ENCODE assay signal across 8 cellular contexts in the genomic region with DNA sequence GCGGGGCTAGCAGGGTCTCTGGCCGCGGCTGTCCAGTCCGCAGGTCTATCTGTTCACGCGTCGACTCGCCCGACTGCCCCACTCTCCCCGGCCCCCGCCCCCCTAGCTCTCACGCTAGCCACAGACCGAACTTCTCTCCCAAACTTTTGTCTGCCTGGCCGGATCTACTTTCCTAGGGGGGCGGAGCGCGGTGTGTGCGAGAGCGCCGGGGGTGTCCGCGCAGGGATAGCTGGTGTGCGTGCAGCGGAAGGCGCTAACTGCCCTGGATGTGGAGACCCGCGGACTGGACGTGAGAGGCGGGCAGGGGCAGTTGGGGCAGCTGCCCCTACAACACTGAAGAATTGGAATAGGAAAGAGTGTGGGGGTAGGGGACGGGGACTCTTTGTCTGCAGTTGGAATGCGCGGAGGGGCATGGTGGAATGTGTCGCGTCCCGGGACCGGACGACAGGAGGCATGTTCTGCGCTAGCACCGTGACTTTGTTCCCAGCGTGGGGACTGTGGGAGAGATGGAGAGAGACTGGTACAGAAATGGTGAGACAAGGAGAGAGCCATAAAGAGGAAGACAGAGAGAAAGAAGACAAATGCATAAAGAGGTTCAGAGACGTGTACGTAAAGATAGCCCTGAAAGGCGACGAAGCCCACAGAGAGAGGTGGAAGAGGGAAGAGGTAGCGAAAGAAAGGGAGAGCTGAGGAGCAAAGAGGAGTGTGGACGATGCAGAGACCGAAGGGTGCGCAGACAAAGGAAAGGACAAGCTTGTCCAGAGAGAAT. TPM values are rescaled to one million over a fixed set of nuclear protein-coding genes. Genes with fewer than 3 reads are reported as not detected.
DNase-seq lines count a peak whose midpoint lies in the region; ATAC-seq and TF ChIP-seq lines count a peak whose summit lies in the region.

A gene (minus strand): TSS at position 75 of the 769 bp plus-strand sequence. CDS start 285 bp downstream, outside the sequence.

- DNase-seq in EH (ENCODE audit: low read depth) (peak; percentile 93), HS-27A (ENCODE audit: low read depth) (peak; percentile 94), RPMI8226 (peak; percentile 72), fibroblast of villous mesenchyme (ENCODE audit: low read depth) (peak; percentile 95), nephron progenitor cell (peak; percentile 90), NCI-H1092 (lab: John Stamatoyannopoulos, UW) (no peak)
- peak; percentile 64 for DNase-seq in activated effector memory CD4-positive, alpha-beta T cell treated with Interleukin-2 at 50 U/mL for 16 hours
- DNase-seq in stimulated activated naive CD8-positive, alpha-beta T cell treated with anti-CD3 and anti-CD28 coated beads, Interleukin-15, Interleukin-2, amounts not matched to agents 100 U/mL and 50 U/mL, for 24 hours: peak; percentile 80

- H3K27ac Mint-ChIP-seq in nephron progenitor cell: no peak within 1 kb of the TSS

- peaks cover 13% of the 10 kb centered on the region for H3K36me3 Mint-ChIP-seq in nephron progenitor cell (ENCODE audit: low read depth)

- peak within 1 kb of the TSS; percentile 94 for H3K4me3 ChIP-seq in fibroblast of villous mesenchyme (ENCODE audit: low read depth, low read length)

- peak; percentile 79 for ATAC-seq in stimulated activated naive CD8-positive, alpha-beta T cell treated with anti-CD3 and anti-CD28 coated beads, Interleukin-15, Interleukin-2, amounts not matched to agents 100 U/mL and 50 U/mL, for 24 hours

- peak; percentile 2 for TF ChIP-seq CTCF in fibroblast of villous mesenchyme (IDR thresholded peaks at IDR 0.05; ENCODE audit: insufficient read depth, low read depth, low read length)
- no peak for TF ChIP-seq CTCF in nephron progenitor cell (IDR thresholded peaks at IDR 0.05)

- H3K27me3 Mint-ChIP-seq in nephron progenitor cell (ENCODE audit: low read depth, poor library complexity): no peaks in the 10 kb centered on the region

- H3K4me3 Mint-ChIP-seq in nephron progenitor cell: no peak within 1 kb of the TSS

- peaks cover 50% of the 10 kb centered on the region for H3K4me1 Mint-ChIP-seq in nephron progenitor cell

- no peaks in the 10 kb centered on the region for H3K9me3 Mint-ChIP-seq in nephron progenitor cell

RNA-seq across cellular contexts. Expression of the gene that starts here (rescaled TPM):
- total RNA-seq in fibroblast of villous mesenchyme: 105 and 131 TPM in 2 replicates
